In genomic region chr20:41034239-41034638, GRCh38 we compare ENCODE assay signal across 1 cellular context.
TF ChIP-seq lines count a peak whose summit lies in the region.

No MANE protein-coding gene starts in this region.

TF ChIP-seq in K562, 482 proteins besides CTCF, POLR2A, EP300 and RAD21 (continued from another document):
- TF ChIP-seq HDAC1 (IDR thresholded peaks at IDR 0.05) (0 out of 4 replicates have a peak, but pooled peaks of 1 of the 2 experiments have one; percentile 44), CGGBP1 (CRISPR knock-in tag; IDR thresholded peaks at IDR 0.05) (no peak), RBM39 (optimal IDR thresholded peaks at IDR 0.05; ENCODE audit: low read depth, low read length) (no peak), ARHGAP35 (IDR thresholded peaks at IDR 0.05; ENCODE audit: partially characterized antibody) (no peak), SMAD1 (IDR thresholded peaks at IDR 0.05; ENCODE audit: low read depth, low read length, partially characterized antibody) (no peak), ZNF707 (CRISPR knock-in tag; conservative IDR thresholded peaks at IDR 0.05) (no peak), SAFB (IDR thresholded peaks at IDR 0.05; ENCODE audit: borderline replicate concordance, low read depth, low read length) (no peak), NR1H2 (CRISPR knock-in tag; IDR thresholded peaks at IDR 0.05) (no peak), FOXP1 (CRISPR knock-in tag; IDR thresholded peaks at IDR 0.05) (no peak), NR0B1 (IDR thresholded peaks at IDR 0.05; ENCODE audit: partially characterized antibody) (no peak), PURB (CRISPR knock-in tag; IDR thresholded peaks at IDR 0.05; ENCODE audit: low read depth) (no peak), SUPT5H (IDR thresholded peaks at IDR 0.05) (no peak), ATF6 (CRISPR knock-in tag; IDR thresholded peaks at IDR 0.05) (no peak), BACH1 (tag; IDR thresholded peaks at IDR 0.05) (no peak), GATAD2B (IDR thresholded peaks at IDR 0.05; ENCODE audit: borderline replicate concordance) (no peak), CREB3L1 (IDR thresholded peaks at IDR 0.05; ENCODE audit: borderline replicate concordance, low read depth) (no peak), ZNF324 (CRISPR knock-in tag; IDR thresholded peaks at IDR 0.05) (no peak), POLR2AphosphoS2 (IDR thresholded peaks at IDR 0.05; ENCODE audit: low read length) (no peak), SMARCC2 (IDR thresholded peaks at IDR 0.05; ENCODE audit: low read depth) (no peak), MTA2 (IDR thresholded peaks at IDR 0.05; ENCODE audit: low read depth) (peak; percentile 64), TCF3 (CRISPR knock-in tag; IDR thresholded peaks at IDR 0.05) (peak; percentile 84), PATZ1 (CRISPR knock-in tag; IDR thresholded peaks at IDR 0.05; ENCODE audit: borderline replicate concordance) (no peak), TEAD2 (tag; IDR thresholded peaks at IDR 0.05) (no peak), CBX5 (IDR thresholded peaks at IDR 0.05; ENCODE audit: borderline replicate concordance, low read depth) (no peak), HDGF (IDR thresholded peaks at IDR 0.05) (no peak), ZNF24 (IDR thresholded peaks at IDR 0.05) (no peak), NR2C2 (CRISPR knock-in tag; IDR thresholded peaks at IDR 0.05) (no peak), NR2C2 (tag; IDR thresholded peaks at IDR 0.05) (no peak), CBX2 (IDR thresholded peaks at IDR 0.05; ENCODE audit: insufficient read depth, low read length, poor library complexity, severe bottlenecking) (no peak), ZBTB17 (CRISPR knock-in tag; IDR thresholded peaks at IDR 0.05) (no peak), ZFP1 (CRISPR knock-in tag; IDR thresholded peaks at IDR 0.05) (no peak), FOXK1 (CRISPR knock-in tag; IDR thresholded peaks at IDR 0.05; ENCODE audit: borderline replicate concordance) (no peak), ELK1 (CRISPR knock-in tag; IDR thresholded peaks at IDR 0.05) (no peak), NELFE (IDR thresholded peaks at IDR 0.05; ENCODE audit: insufficient read depth, insufficient read length) (no peak), SAFB2 (IDR thresholded peaks at IDR 0.05; ENCODE audit: borderline replicate concordance, low read depth, low read length, severe bottlenecking) (no peak), ZNF583 (CRISPR knock-in tag; IDR thresholded peaks at IDR 0.05) (no peak), IRF1 (CRISPR knock-in tag; IDR thresholded peaks at IDR 0.05; ENCODE audit: borderline replicate concordance) (no peak), FOXA1 (IDR thresholded peaks at IDR 0.05; ENCODE audit: borderline replicate concordance) (no peak), DEAF1 (CRISPR knock-in tag; IDR thresholded peaks at IDR 0.05) (no peak), ELF4 (CRISPR knock-in tag; IDR thresholded peaks at IDR 0.05) (no peak), MCM5 (IDR thresholded peaks at IDR 0.05; ENCODE audit: low read depth) (no peak), CBFA2T3 (IDR thresholded peaks at IDR 0.05) (peak; percentile 92), MLX (CRISPR knock-in tag; conservative IDR thresholded peaks at IDR 0.05) (no peak), CEBPG (CRISPR knock-in tag; IDR thresholded peaks at IDR 0.05) (no peak), CEBPG (tag; conservative IDR thresholded peaks at IDR 0.05 in 1 of 2, IDR thresholded peaks at IDR 0.05 in 1 of 2) (no peak), FOXK2 (conservative IDR thresholded peaks at IDR 0.05 in 1 of 2, IDR thresholded peaks at IDR 0.05 in 1 of 2; ENCODE audit: low read depth in 2 of 2) (0 out of 4 replicates have a peak, but pooled peaks of 1 of the 2 experiments have one; percentile 44)
